ENCODE assay signal across 8 cellular contexts in the genomic region with DNA sequence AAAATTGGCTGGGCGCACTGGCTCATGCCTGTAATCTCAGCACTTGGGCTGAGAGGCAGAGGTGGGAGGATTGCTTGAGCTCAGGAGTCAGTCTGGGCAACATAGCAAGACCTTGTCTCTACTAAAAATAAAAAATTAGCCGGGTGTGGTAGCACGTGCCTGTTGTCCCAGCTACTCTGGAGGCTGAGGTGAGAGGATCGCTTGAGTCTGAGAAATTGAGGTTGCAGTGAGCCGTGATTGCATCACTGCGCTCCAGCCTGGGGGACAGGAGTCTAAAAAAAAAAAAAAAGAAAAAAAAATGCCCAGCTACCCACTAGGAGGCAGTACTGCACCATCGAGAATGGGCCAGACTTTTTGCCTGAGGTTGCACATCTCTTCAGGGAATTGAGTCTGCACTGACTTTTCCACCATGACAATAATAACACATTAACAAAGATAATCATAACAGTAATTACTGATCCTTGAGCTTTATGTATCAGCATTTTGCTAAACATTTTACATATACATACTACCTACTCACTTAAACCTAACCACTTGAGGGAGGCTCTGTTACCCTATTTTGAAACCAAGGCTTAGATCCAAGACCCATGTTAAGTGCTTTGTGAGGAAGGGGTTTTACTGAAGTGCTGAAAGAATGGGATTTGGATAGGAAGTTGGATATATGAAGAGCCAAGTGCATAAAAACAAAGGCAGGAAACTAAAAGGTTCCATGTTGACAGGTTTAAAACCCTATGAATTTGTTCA. TPM values are rescaled to one million over a fixed set of nuclear protein-coding genes. Genes with fewer than 3 reads are reported as not detected.
DNase-seq lines count a peak whose midpoint lies in the region; ATAC-seq, FAIRE-seq and TF ChIP-seq lines count a peak whose summit lies in the region.

No MANE protein-coding gene starts in this region.

- peaks cover 25% of the 10 kb centered on the region for H3F3A ChIP-seq in GM23338 (replicated peaks; ENCODE audit: low read depth)

- no peaks in the 10 kb centered on the region for H3K79me2 ChIP-seq in GM23338 (replicated peaks; ENCODE audit: insufficient read depth)

- H3K4me3 Mint-ChIP-seq in CD4-positive, CD25-positive, alpha-beta regulatory T cell: peak overlapping the region in 1 of 4 donors; percentile 33
- no peak overlapping the region for H3K4me3 Mint-ChIP-seq in GM23338
- H3K4me3 Mint-ChIP-seq in activated naive CD4-positive, alpha-beta T cell treated with anti-CD3 and anti-CD28 coated beads, Interleukin-2, amount 50 U/mL, for 24 hours: no peak overlapping the region

- no peaks in the 10 kb centered on the region for H3K9me2 ChIP-seq in GM23338 (ENCODE audit: insufficient read depth)

- TF ChIP-seq POLR2A in Peyer's patch (IDR thresholded peaks at IDR 0.05) (peak in 1 of 2 donors; percentile 6), GM12892 (IDR thresholded peaks at IDR 0.05; ENCODE audit: low read depth, low read length) (no peak)

- H3K9me3 Mint-ChIP-seq in CD4-positive, CD25-positive, alpha-beta regulatory T cell: no peaks in the 10 kb centered on the region
- H3K9me3 Mint-ChIP-seq in GM23338: no peaks in the 10 kb centered on the region; the same call in 2 of the 3 replicates
- H3K9me3 Mint-ChIP-seq in activated naive CD4-positive, alpha-beta T cell treated with anti-CD3 and anti-CD28 coated beads, Interleukin-2, amount 50 U/mL, for 24 hours: no peaks in the 10 kb centered on the region

- peak; percentile 46 to 61 for ATAC-seq in CD4-positive, CD25-positive, alpha-beta regulatory T cell (ENCODE audit: low read depth in 2 of 2)
- ATAC-seq in GM23338 (peak; percentile 33), heart right ventricle (peak in 7 of 8 donors; percentile 45 to 82 (median 73)), GM21825 (IDR thresholded peaks at IDR 0.05; ENCODE audit: unreplicated experiment) (no peak)

- peak; percentile 81 to 82 for TF ChIP-seq CTCF in GM23338 (conservative IDR thresholded peaks at IDR 0.05; ENCODE audit: low read depth in 2 of 2)
- TF ChIP-seq CTCF in Peyer's patch (IDR thresholded peaks at IDR 0.05): peak; percentile 44 to 86 (median 76)
- peak; percentile 47 to 73 (median 65) for TF ChIP-seq CTCF in heart right ventricle (IDR thresholded peaks at IDR 0.05)
- TF ChIP-seq CTCF in retinal pigment epithelial cell (conservative IDR thresholded peaks at IDR 0.05; ENCODE audit: low read depth, low read length): peak; percentile 81

- peak overlapping the region; percentile 57 to 86 (median 76) for H3K27ac Mint-ChIP-seq in CD4-positive, CD25-positive, alpha-beta regulatory T cell
- H3K27ac Mint-ChIP-seq in GM23338: peak overlapping the region; percentile 87; the same call in 1 of the 2 replicates
- peak overlapping the region; percentile 25 for H3K27ac Mint-ChIP-seq in activated naive CD4-positive, alpha-beta T cell treated with anti-CD3 and anti-CD28 coated beads, Interleukin-2, amount 50 U/mL, for 24 hours

- H2AFZ ChIP-seq in GM23338: no peak overlapping the region

- no peak overlapping the region for H3K4me2 ChIP-seq in GM23338

- H3K27ac ChIP-seq in CD4-positive, CD25-positive, alpha-beta regulatory T cell (ENCODE audit: insufficient read depth, low read length, poor library complexity, severe bottlenecking): peak overlapping the region; percentile 49
- no peak overlapping the region; the same call in 1 of the 2 replicates for H3K27ac ChIP-seq in GM23338 (ENCODE audit: low read depth)
- H3K27ac ChIP-seq in Peyer's patch: peak overlapping the region in 1 of 4 donors; percentile 20
- peak overlapping the region in 4 of 10 donors; percentile 11 to 32 (median 20) for H3K27ac ChIP-seq in heart right ventricle

- FAIRE-seq in GM12892 (lab: Jason Lieb, UNC): no peak

- H3K27me3 Mint-ChIP-seq in CD4-positive, CD25-positive, alpha-beta regulatory T cell: peaks cover 2% of the 10 kb centered on the region
- peaks cover 2% of the 10 kb centered on the region for H3K27me3 Mint-ChIP-seq in GM23338 (ENCODE audit: insufficient read depth, low read depth, poor library complexity)
- no peaks in the 10 kb centered on the region for H3K27me3 Mint-ChIP-seq in activated naive CD4-positive, alpha-beta T cell treated with anti-CD3 and anti-CD28 coated beads, Interleukin-2, amount 50 U/mL, for 24 hours

- no peaks in the 10 kb centered on the region for H3K9me3 ChIP-seq in CD4-positive, CD25-positive, alpha-beta regulatory T cell (ENCODE audit: control insufficient read depth in 2 of 2, low read length in 2 of 2)
- H3K9me3 ChIP-seq in Peyer's patch (no peaks in the 10 kb centered on the region), heart right ventricle (no peaks in the 10 kb centered on the region)

- H3K36me3 ChIP-seq in CD4-positive, CD25-positive, alpha-beta regulatory T cell (ENCODE audit: control insufficient read depth, insufficient read depth, low read length): peaks cover 31% of the 10 kb centered on the region
- H3K36me3 ChIP-seq in GM23338 (ENCODE audit: insufficient read depth) (0 out of 2 replicates have a peak, but pooled peaks cover 5% of the 10 kb centered on the region), Peyer's patch (peaks cover 0 to 12% (median 0%) of the 10 kb centered on the region in 3 donors), heart right ventricle (peaks cover 0 to 44% (median 24%) of the 10 kb centered on the region in 9 donors)

- peaks cover 37% of the 10 kb centered on the region for H3K36me3 Mint-ChIP-seq in CD4-positive, CD25-positive, alpha-beta regulatory T cell
- H3K36me3 Mint-ChIP-seq in GM23338 (ENCODE audit: low read depth): peaks cover 31% of the 10 kb centered on the region
- peaks cover 11% of the 10 kb centered on the region for H3K36me3 Mint-ChIP-seq in activated naive CD4-positive, alpha-beta T cell treated with anti-CD3 and anti-CD28 coated beads, Interleukin-2, amount 50 U/mL, for 24 hours

- H3K4me1 ChIP-seq in CD4-positive, CD25-positive, alpha-beta regulatory T cell (ENCODE audit: control insufficient read depth, insufficient read depth, low read length, poor library complexity, severe bottlenecking): no peaks in the 10 kb centered on the region
- H3K4me1 ChIP-seq in GM23338 (ENCODE audit: insufficient read depth): no peaks in the 10 kb centered on the region
- peaks cover 0 to 25% (median 0%) of the 10 kb centered on the region in 4 donors for H3K4me1 ChIP-seq in Peyer's patch
- H3K4me1 ChIP-seq in heart right ventricle: peaks cover 2 to 46% (median 25%) of the 10 kb centered on the region in 9 donors

- peak; percentile 24 to 67 (median 59) for DNase-seq in CD4-positive, CD25-positive, alpha-beta regulatory T cell
- peak; percentile 81 for DNase-seq in GM23338 (ENCODE audit: low spot score)
- peak in 2 of 3 donors; percentile 63 to 65 for DNase-seq in Peyer's patch
- no peak for DNase-seq in heart right ventricle
- no peak for DNase-seq in retinal pigment epithelial cell (ENCODE audit: low read depth)
- DNase-seq in GM12892 (ENCODE audit: insufficient read length): no peak

- 41% methylated on average over 7 of the region's 7 CpGs for WGBS in heart right ventricle, 2 donors

- H3K4me3 ChIP-seq in CD4-positive, CD25-positive, alpha-beta regulatory T cell (ENCODE audit: low read depth, low read length): no peak overlapping the region
- H3K4me3 ChIP-seq in GM23338 (no peak overlapping the region), Peyer's patch (no peak overlapping the region), heart right ventricle (no peak overlapping the region), retinal pigment epithelial cell (ENCODE audit: low read length) (no peak overlapping the region)

- peaks cover 17 to 22% (median 19%) of the 10 kb centered on the region in 4 donors for H3K4me1 Mint-ChIP-seq in CD4-positive, CD25-positive, alpha-beta regulatory T cell
- H3K4me1 Mint-ChIP-seq in GM23338: peaks cover 2% of the 10 kb centered on the region; the same call in 1 of the 3 replicates
- H3K4me1 Mint-ChIP-seq in activated naive CD4-positive, alpha-beta T cell treated with anti-CD3 and anti-CD28 coated beads, Interleukin-2, amount 50 U/mL, for 24 hours: peaks cover 18% of the 10 kb centered on the region

- intact Hi-C loops in heart right ventricle (cut with DNase I): loop anchor here in 5 of 10 donors (1.0 to 10.0 kb wide), 5 partner anchors 110 to 240 kb away; no protein-coding TSS in a partner anchor

- H3K27me3 ChIP-seq in CD4-positive, CD25-positive, alpha-beta regulatory T cell (ENCODE audit: control insufficient read depth, insufficient read depth, low read length): no peaks in the 10 kb centered on the region
- H3K27me3 ChIP-seq in GM23338 (ENCODE audit: insufficient read depth) (no peaks in the 10 kb centered on the region), Peyer's patch (no peaks in the 10 kb centered on the region), heart right ventricle (no peaks in the 10 kb centered on the region)

- H4K20me1 ChIP-seq in GM23338 (replicated peaks; ENCODE audit: insufficient read depth): peaks cover 6% of the 10 kb centered on the region; the same call in 1 of the 2 replicates

TF ChIP-seq in GM23338, 12 proteins besides CTCF, POLR2A, EP300 and RAD21 (continues in another document):
- TF ChIP-seq JUNB (IDR thresholded peaks at IDR 0.05; ENCODE audit: unreplicated experiment) (no peak), ZNF114 (CRISPR knock-in tag; IDR thresholded peaks at IDR 0.05) (no peak), POLR2AphosphoS5 (IDR thresholded peaks at IDR 0.05; ENCODE audit: low read depth) (no peak)

RNA-seq across cellular contexts. Expression of a gene that starts 21.0 kb away (rescaled TPM):
- 731 TPM for total RNA-seq in CD4-positive, CD25-positive, alpha-beta regulatory T cell
- polyA plus RNA-seq in CD4-positive, CD25-positive, alpha-beta regulatory T cell: 100 to 1,000 TPM; 398 to 433 (median 407) TPM
- 254 and 436 TPM in 2 replicates for total RNA-seq in GM23338 (2014; rRNA removed; shearing (Covaris generic))
- polyA plus RNA-seq in GM23338 (2016; fragmentation: Nextera tagmentation; extraction: Ambion mirVana): 585 and 655 TPM in 2 replicates
- total RNA-seq in Peyer's patch: 100 to 1,000 TPM; 101 to 156 (median 142) TPM
- total RNA-seq in heart right ventricle: 100 to 1,000 TPM; 105 to 196 (median 131) TPM
- 100 to 1,000 TPM; 122 to 175 TPM for polyA plus RNA-seq in heart right ventricle
- polyA plus RNA-seq in GM12892 (2012; ENCODE audit: missing spikeins): 341 TPM

Comparison
In these comparisons a context has a peak if more than half of its experiments do, and no peak if none do; other contexts are left out.
1. DNase-seq: peak in CD4-positive, CD25-positive, alpha-beta regulatory T cell (3 of 3), GM23338 (single experiment) and Peyer's patch (2 of 3); none in heart right ventricle (0 of 2), retinal pigment epithelial cell (single experiment) and GM12892 (single experiment).
2. H3K27ac Mint-ChIP-seq: peak in every context shown above with its lines; median percentile 87 in GM23338; 76 in CD4-positive, CD25-positive, alpha-beta regulatory T cell; 25 in activated naive CD4-positive, alpha-beta T cell treated with anti-CD3 and anti-CD28 coated beads, Interleukin-2, amount 50 U/mL, for 24 hours.
3. Peak in every context shown above with its lines, with median percentiles within 50 percentile points of each other: CTCF ChIP-seq.